Comparison of ENCODE assay signal across 23 cellular contexts in genomic region chr7:154853727-154854095, GRCh38.
"Had no signal": no experiment of that assay in that cellular context is flagged by ENCODE, and none has a peak within 500 bp of the region (broad histone marks: within the 10 kb centered on the region; RNA-seq: fewer than 3 reads in every experiment).

No MANE protein-coding gene starts in this region.

- H3K36me3 ChIP-seq: esophagus squamous epithelium, heart right ventricle, lower lobe of right lung, neural progenitor cell, prostate gland, stomach, upper lobe of right lung had no signal

- DNase-seq: activated CD4-positive, alpha-beta memory T cell treated with anti-CD3 and anti-CD28 coated beads, Interleukin-2, amount 10 ng/mL, durations not matched to agents 7 days and 5 days; activated CD4-positive, alpha-beta T cell treated with anti-CD3 and anti-CD28 coated beads for 48 hours; activated CD4-positive, CD25-positive, alpha-beta regulatory T cell; activated CD8-positive, alpha-beta memory T cell treated with anti-CD3 and anti-CD28 coated beads, Interleukin-2, amount 10 ng/mL, durations not matched to agents 7 days and 5 days; activated naive CD4-positive, alpha-beta T cell treated with anti-CD3 and anti-CD28 coated beads for 36 hours; effector memory CD4-positive, alpha-beta T cell; esophagus squamous epithelium; heart right ventricle; left cardiac atrium; lower lobe of right lung; midbrain; naive B cell; right cardiac atrium; stimulated activated CD4-positive, alpha-beta T cell treated with anti-CD3 and anti-CD28 coated beads, Interleukin-4, amount 100 ng/mL, for 1 hour; stomach; T1000; testis had no signal

- H3K4me3 ChIP-seq: esophagus squamous epithelium, heart right ventricle, lower lobe of right lung, neural progenitor cell, prostate gland, skin epidermis, stomach, testis, upper lobe of right lung had no signal

- H3K27ac ChIP-seq: esophagus squamous epithelium, heart right ventricle, lower lobe of right lung, neural progenitor cell, prostate gland, skin epidermis, stomach, testis, upper lobe of right lung had no signal

- H3K27me3 ChIP-seq: esophagus squamous epithelium, neural progenitor cell, stomach, testis, upper lobe of right lung had no signal

- H3K9me3 ChIP-seq: esophagus squamous epithelium, prostate gland, testis, upper lobe of right lung had no signal

- H2AFZ ChIP-seq: neural progenitor cell had no signal

- H3K9ac ChIP-seq: neural progenitor cell had no signal

- H3K4me2 ChIP-seq: neural progenitor cell had no signal

- H3K4me1 ChIP-seq: esophagus squamous epithelium, heart right ventricle, lower lobe of right lung, neural progenitor cell, prostate gland, testis, upper lobe of right lung had no signal

- ATAC-seq: activated CD8-positive, alpha-beta memory T cell treated with anti-CD3 and anti-CD28 coated beads, Interleukin-2, amount 10 ng/mL, durations not matched to agents 7 days and 5 days; activated T-helper 17 cell treated with anti-CD3 and anti-CD28 coated beads, Interleukin-2, amount 50 U/mL, for 72 hours; heart right ventricle; left cardiac atrium; lower lobe of right lung; right cardiac atrium; stimulated activated effector memory CD8-positive, alpha-beta T cell treated with anti-CD3 and anti-CD28 coated beads, Interleukin-12 subunit alpha, Interleukin-12 subunit beta, amount 100 ng/mL, for 72 hours; upper lobe of right lung had no signal
